In the genomic region with DNA sequence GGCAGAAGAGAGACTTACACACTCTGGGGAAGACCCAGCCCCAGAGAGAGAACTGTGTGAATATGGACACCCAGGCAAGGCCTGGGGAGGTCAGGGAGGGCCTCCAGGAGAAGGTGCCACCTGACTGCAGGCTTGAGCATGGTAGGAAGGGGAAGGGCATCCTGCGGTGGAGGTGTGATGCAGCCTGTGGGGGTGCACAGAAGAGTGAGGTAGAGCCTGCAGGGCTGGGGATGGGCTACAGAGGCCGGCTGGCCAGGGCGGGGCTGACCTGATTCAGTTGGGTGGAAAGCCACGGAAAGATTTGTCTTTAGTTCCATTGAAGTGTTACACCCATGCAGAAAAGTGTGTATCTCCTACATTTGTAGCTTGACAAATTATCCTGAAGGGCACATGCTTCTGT, we compare ENCODE assay signal across 10 cellular contexts. TPM values are rescaled to one million over a fixed set of nuclear protein-coding genes. Genes with fewer than 3 reads are reported as not detected.
A peak's percentile ranks its signal among the peaks of the same experiment; 100 is the strongest.
DNase-seq lines count a peak whose midpoint lies in the region; ATAC-seq, FAIRE-seq and TF ChIP-seq lines count a peak whose summit lies in the region.
"Had no signal": no experiment of that assay in that cellular context is flagged by ENCODE, and none has a peak within 500 bp of the region (broad histone marks: within the 10 kb centered on the region; RNA-seq: fewer than 3 reads in every experiment).

No MANE protein-coding gene starts in this region.

- no peak for TF ChIP-seq POLR2A in A549 (IDR thresholded peaks at IDR 0.05; ENCODE audit: low read length)

- CTCF ChIA-PET in A549 (lab: Yijun Ruan, JAX) = interaction anchor here (0.6 to 10.6 kb wide), 3 partner anchors 9 to 1296 kb away, joined by 3 to 56 read pairs (median 31); no protein-coding TSS in a partner anchor

- intact Hi-C loops in head of caudate nucleus (cut with DNase I) = no loop called here

- ATAC-seq in A549 = no peak
- peak; percentile 23 for ATAC-seq in GM19438 (IDR thresholded peaks at IDR 0.05; ENCODE audit: low read depth, unreplicated experiment)
- peak; percentile 32 for ATAC-seq in HG03108 (IDR thresholded peaks at IDR 0.05; ENCODE audit: unreplicated experiment)

- peak overlapping the region; percentile 85 for H3K27ac Mint-ChIP-seq in glutamatergic neuron (ENCODE audit: unreplicated experiment)

- no peak for TF ChIP-seq EP300 in A549 (IDR thresholded peaks at IDR 0.05)

- no peaks in the 10 kb centered on the region for H3K9me3 ChIP-seq in A549
- H3K9me3 ChIP-seq: thoracic aorta had no signal

- H3K27ac ChIP-seq in A549 = peak overlapping the region; percentile 32 to 92; a peak in 3 of 6 replicates
- H3K27ac ChIP-seq: thoracic aorta had no signal

- H3K4me1 ChIP-seq in A549 = peaks cover 61% of the 10 kb centered on the region

- H3K27me3 Mint-ChIP-seq in glutamatergic neuron (ENCODE audit: unreplicated experiment) = peaks cover 30% of the 10 kb centered on the region

- H3K4me3 Mint-ChIP-seq in glutamatergic neuron (ENCODE audit: unreplicated experiment) = no peak overlapping the region

- POLR2A ChIA-PET in A549 (lab: Yijun Ruan, JAX) = no interaction called here

- H3K9me3 Mint-ChIP-seq in glutamatergic neuron (ENCODE audit: unreplicated experiment) = peaks cover 15% of the 10 kb centered on the region

- FAIRE-seq in A549 (lab: Jason Lieb, UNC) (no peak), GM19239 (lab: Jason Lieb, UNC) (no peak)

- 68% methylated on average over 4 of the region's 4 CpGs for WGBS in A549 (ENCODE audit: missing lambda C conversion rate)

- TF ChIP-seq CTCF in A549 (IDR thresholded peaks at IDR 0.05) (no peak), glutamatergic neuron (IDR thresholded peaks at IDR 0.05; ENCODE audit: partially characterized antibody, unreplicated experiment) (no peak)

- H3K4me2 ChIP-seq in A549 = peak overlapping the region; percentile 23; the same call in 1 of the 3 replicates

- DNase-seq in A549 (ENCODE audit: low read depth in 1 of 2, low spot score in 1 of 2) = no peak
- no peak for DNase-seq in glutamatergic neuron
- DNase-seq in mucosa of gallbladder (ENCODE audit: low spot score) = no peak
- DNase-seq in NCI-H128 (lab: John Stamatoyannopoulos, UW; ENCODE audit: unreplicated experiment) = no peak
- DNase-seq in head of caudate nucleus = no peak
- DNase-seq in GM19239 (ENCODE audit: insufficient read length, low spot score) = no peak
- DNase-seq: NCI-H1436 treated with DMSO at 0.1 percent for 48 hours had no signal

- TF ChIP-seq RAD21 in A549 (conservative IDR thresholded peaks at IDR 0.05 in 1 of 2, IDR thresholded peaks at IDR 0.05 in 1 of 2) = no peak

- H3K4me1 Mint-ChIP-seq in glutamatergic neuron (ENCODE audit: low read depth, unreplicated experiment) = peaks cover 57% of the 10 kb centered on the region

- no peaks in the 10 kb centered on the region for H3K36me3 Mint-ChIP-seq in glutamatergic neuron (ENCODE audit: unreplicated experiment)

- no peak overlapping the region for H3K4me3 ChIP-seq in A549
- H3K4me3 ChIP-seq: thoracic aorta had no signal

TF ChIP-seq in A549, 52 proteins besides CTCF, POLR2A, EP300 and RAD21:
- TF ChIP-seq GATA3 (IDR thresholded peaks at IDR 0.05; ENCODE audit: borderline replicate concordance) (no peak), CEBPB (IDR thresholded peaks at IDR 0.05) (no peak), MAZ (IDR thresholded peaks at IDR 0.05; ENCODE audit: borderline replicate concordance, low read depth, low read length) (no peak)
- TF ChIP-seq, protein P1, sequence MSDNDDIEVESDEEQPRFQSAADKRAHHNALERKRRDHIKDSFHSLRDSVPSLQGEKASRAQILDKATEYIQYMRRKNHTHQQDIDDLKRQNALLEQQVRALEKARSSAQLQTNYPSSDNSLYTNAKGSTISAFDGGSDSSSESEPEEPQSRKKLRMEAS (IDR thresholded peaks at IDR 0.05) = no peak

RNA-seq across cellular contexts. Expression of a gene that starts 47.6 kb away (rescaled TPM):
- polyA plus RNA-seq in A549 (2011; rRNA removed) (8.1 and 14.7 TPM in 2 replicates), A549 (2017; fragmentation: RNase III; extraction: RNeasy Plus Mini Kit Qiagen cat#74134 plus additional on column Dnase treatment) (29.1 to 30.3 TPM (median 30.1 TPM) in 3 replicates)
- polyA plus RNA-seq in A549 (2012; cell fraction: cytosol; rRNA removed) = 31.6 and 42.1 TPM in 2 replicates
- 63.3 and 68.3 TPM in 2 replicates for polyA plus RNA-seq in A549 (2012; cell fraction: nucleus; rRNA removed)
- polyA minus RNA-seq in A549 (2011; rRNA and poly(A)+ RNA removed) = 16.1 and 17.8 TPM in 2 replicates
- total RNA-seq in glutamatergic neuron (ENCODE audit: unreplicated experiment) (230 TPM), mucosa of gallbladder (107 TPM)

Comparison
In these comparisons a context has a peak if more than half of its experiments do, and no peak if none do; other contexts are left out.
1. ATAC-seq: peak in GM19438 (single experiment) and HG03108 (single experiment); none in A549 (0 of 2).